8 cellular contexts compared by ENCODE assay signal in genomic region chr2:60992985-60993392, GRCh38. TPM values are rescaled to one million over a fixed set of nuclear protein-coding genes. Genes with fewer than 3 reads are reported as not detected.
DNase-seq lines count a peak whose midpoint lies in the region; ATAC-seq and TF ChIP-seq lines count a peak whose summit lies in the region.

No MANE protein-coding gene starts in this region.

- H3K9me3 Mint-ChIP-seq in CD8-positive, alpha-beta memory T cell = peaks cover 0 to 11% (median 7%) of the 10 kb centered on the region in 5 donors
- peaks cover 31% of the 10 kb centered on the region for H3K9me3 Mint-ChIP-seq in endodermal cell

- peaks cover 13 to 17% (median 16%) of the 10 kb centered on the region in 3 donors for H3K4me1 Mint-ChIP-seq in CD8-positive, alpha-beta memory T cell
- H3K4me1 Mint-ChIP-seq in endodermal cell = no peaks in the 10 kb centered on the region

- TF ChIP-seq POLR2A in erythroblast (IDR thresholded peaks at IDR 0.05; ENCODE audit: low read length) = no peak

- peak overlapping the region; percentile 48 for H3K4me3 ChIP-seq in CD8-positive, alpha-beta memory T cell (ENCODE audit: low read length)
- H3K4me3 ChIP-seq in colonic mucosa (no peak overlapping the region), endodermal cell (ENCODE audit: low read length) (no peak overlapping the region)

- H3K36me3 Mint-ChIP-seq in CD8-positive, alpha-beta memory T cell = peaks cover 5 to 17% (median 7%) of the 10 kb centered on the region in 3 donors
- H3K36me3 Mint-ChIP-seq in endodermal cell (ENCODE audit: low read depth) = peaks cover 9% of the 10 kb centered on the region

- peak overlapping the region; percentile 26 for H3K27ac ChIP-seq in CD8-positive, alpha-beta memory T cell (ENCODE audit: low read depth, low read length)
- H3K27ac ChIP-seq in colonic mucosa = peak overlapping the region; percentile 19
- no peak overlapping the region for H3K27ac ChIP-seq in endodermal cell (ENCODE audit: low read depth, low read length)

- H3K9me3 ChIP-seq in CD8-positive, alpha-beta memory T cell (ENCODE audit: low read length) = no peaks in the 10 kb centered on the region
- H3K9me3 ChIP-seq in colonic mucosa (no peaks in the 10 kb centered on the region), endodermal cell (ENCODE audit: control insufficient read depth, low read length) (peaks cover 22% of the 10 kb centered on the region)

- H3K27ac Mint-ChIP-seq in CD8-positive, alpha-beta memory T cell = peak overlapping the region; percentile 74 to 97 (median 93)
- no peak overlapping the region for H3K27ac Mint-ChIP-seq in endodermal cell

- peaks cover 8% of the 10 kb centered on the region for H3K4me1 ChIP-seq in CD8-positive, alpha-beta memory T cell (ENCODE audit: insufficient read depth, low read length)
- no peaks in the 10 kb centered on the region for H3K4me1 ChIP-seq in colonic mucosa
- no peaks in the 10 kb centered on the region for H3K4me1 ChIP-seq in endodermal cell (ENCODE audit: control insufficient read depth, insufficient read depth, low read length)

- H3K4me3 Mint-ChIP-seq in CD8-positive, alpha-beta memory T cell = peak overlapping the region; percentile 29 to 90 (median 79)
- H3K4me3 Mint-ChIP-seq in endodermal cell = no peak overlapping the region

- 96% methylated on average over 4 to 7 of the region's 7 CpGs for WGBS in endodermal cell (ENCODE audit: insufficient coverage in 1 of 2, insufficient read length in 1 of 2), 2 experiments

- H3K36me3 ChIP-seq in CD8-positive, alpha-beta memory T cell (ENCODE audit: insufficient read depth, low read length) = no peaks in the 10 kb centered on the region
- H3K36me3 ChIP-seq in colonic mucosa = no peaks in the 10 kb centered on the region
- H3K36me3 ChIP-seq in endodermal cell (ENCODE audit: control insufficient read depth, insufficient read depth, low read length) = no peaks in the 10 kb centered on the region

- ATAC-seq in GM19463 (IDR thresholded peaks at IDR 0.05; ENCODE audit: unreplicated experiment) (peak; percentile 99), HG03439 (IDR thresholded peaks at IDR 0.05; ENCODE audit: unreplicated experiment) (peak; percentile 98)

- intact Hi-C loops in colonic mucosa (cut with DNase I) = no loop called here

- no peaks in the 10 kb centered on the region for H3K27me3 Mint-ChIP-seq in CD8-positive, alpha-beta memory T cell
- no peaks in the 10 kb centered on the region for H3K27me3 Mint-ChIP-seq in endodermal cell (ENCODE audit: insufficient read depth)

- CTCF ChIA-PET in CD8-positive, alpha-beta memory T cell (lab: Charles Lee) = interaction anchor here (1.0 to 2.3 kb wide), 8 partner anchors 19 to 285 kb away, joined by 3 to 10 read pairs (median 4); partner anchors contain the start of gene REL

- POLR2A ChIA-PET in CD8-positive, alpha-beta memory T cell (lab: Charles Lee) = interaction anchor here (0.6 to 2.4 kb wide), 6 partner anchors 28 to 896 kb away, joined by 3 to 21 read pairs (median 3); partner anchors contain the start of genes CCT4 and REL

- no peaks in the 10 kb centered on the region for H3K27me3 ChIP-seq in CD8-positive, alpha-beta memory T cell (ENCODE audit: insufficient read depth, low read length, poor library complexity, severe bottlenecking)
- no peaks in the 10 kb centered on the region for H3K27me3 ChIP-seq in colonic mucosa
- H3K27me3 ChIP-seq in endodermal cell (ENCODE audit: control insufficient read depth, insufficient read depth, low read length, poor library complexity, severe bottlenecking) = no peaks in the 10 kb centered on the region

- TF ChIP-seq CTCF in colonic mucosa (IDR thresholded peaks at IDR 0.05) (no peak), endodermal cell (conservative IDR thresholded peaks at IDR 0.05) (no peak)

- H3K9ac ChIP-seq in colonic mucosa (ENCODE audit: low read depth in 2 of 2, low read length in 2 of 2) (no peak overlapping the region), endodermal cell (ENCODE audit: extremely low read depth, low read length, poor library complexity, severe bottlenecking) (no peak overlapping the region)

- peak in 2 of 5 donors; percentile 57 to 63 for DNase-seq in CD8-positive, alpha-beta memory T cell
- no peak for DNase-seq in colonic mucosa
- no peak for DNase-seq in NCI-H2171 (lab: John Stamatoyannopoulos, UW)
- DNase-seq in HK-2 (ENCODE audit: unreplicated experiment) = no peak
- no peak for DNase-seq in endodermal cell
- DNase-seq in erythroblast (lab: John Stamatoyannopoulos, UW) = no peak

RNA-seq across cellular contexts. Expression of gene PEX13, which starts 24.5 kb away (rescaled TPM):
- total RNA-seq in CD8-positive, alpha-beta memory T cell = 10 to 100 TPM; 18.1 to 19.3 TPM
- 15.3 TPM for polyA plus RNA-seq in CD8-positive, alpha-beta memory T cell
- total RNA-seq in colonic mucosa (10 to 100 TPM; 31.7 to 44.1 TPM), endodermal cell (10 to 100 TPM; 24.3 to 25.9 TPM)
- 24.9 TPM for polyA plus RNA-seq in endodermal cell (2013, experiment 1 of 2)
- polyA plus RNA-seq in endodermal cell (2013, experiment 2 of 2) = 23.9 TPM

RNA-seq across cellular contexts. Expression of gene PUS10, which starts 25.1 kb away (rescaled TPM):
- 10 to 100 TPM in 1 of 2 experiments, 1 to 10 TPM in 1; 10.0 to 10.5 TPM for total RNA-seq in CD8-positive, alpha-beta memory T cell
- 2.8 TPM for polyA plus RNA-seq in CD8-positive, alpha-beta memory T cell
- total RNA-seq in colonic mucosa (1 to 10 TPM; 6.7 to 6.9 TPM), endodermal cell (1 to 10 TPM; 3.9 to 6.1 TPM)
- polyA plus RNA-seq in endodermal cell (2013, experiment 1 of 2) = 6.9 TPM
- 7.5 TPM for polyA plus RNA-seq in endodermal cell (2013, experiment 2 of 2)
